9 cellular contexts compared by ENCODE assay signal in genomic region chr13:33722216-33722900, GRCh38.
DNase-seq lines count a peak whose midpoint lies in the region; ATAC-seq and TF ChIP-seq lines count a peak whose summit lies in the region.
"Had no signal": no experiment of that assay in that cellular context is flagged by ENCODE, and none has a peak within 500 bp of the region (broad histone marks: within the 10 kb centered on the region; RNA-seq: fewer than 3 reads in every experiment).

No MANE protein-coding gene starts in this region.

- TF ChIP-seq RAD21 in SK-N-SH (IDR thresholded peaks at IDR 0.05; ENCODE audit: low read length): no peak

- DNase-seq in heart left ventricle (no peak), Right ventricle myocardium inferior (ENCODE audit: missing footprints) (no peak), SK-N-SH (no peak), kidney tubule cell (ENCODE audit: low spot score) (peak; percentile 14), vagina (ENCODE audit: extremely low spot score in 2 of 2) (no peak), kidney glomerular epithelial cell (lab: John Stamatoyannopoulos, UW) (no peak), SK-N-DZ (ENCODE audit: low spot score) (no peak), HPDE6-E6E7 (ENCODE audit: extremely low spot score) (no peak)
- DNase-seq: glutamatergic neuron had no signal

- TF ChIP-seq EP300 in SK-N-SH (IDR thresholded peaks at IDR 0.05; ENCODE audit: borderline replicate concordance in 1 of 2, low read depth in 1 of 2, low read length in 1 of 2): no peak

- H3K36me3 ChIP-seq in heart left ventricle (no peaks in the 10 kb centered on the region), SK-N-SH (replicated peaks in 1 of 2; ENCODE audit: control insufficient read depth in 1 of 2, insufficient read depth in 2 of 2, low read length in 1 of 2) (no peaks in the 10 kb centered on the region), vagina (no peaks in the 10 kb centered on the region)

- peaks cover 22% of the 10 kb centered on the region for H3F3A ChIP-seq in SK-N-SH (replicated peaks; ENCODE audit: insufficient read depth)

- H2AFZ ChIP-seq in SK-N-SH (ENCODE audit: low read depth): peak overlapping the region; percentile 56

- CTCF ChIA-PET in SK-N-SH (lab: Yijun Ruan, JAX): interaction anchor here (0.8 to 3.1 kb wide), 7 partner anchors 11 to 1071 kb away, joined by 3 to 21 read pairs (median 3); no protein-coding TSS in a partner anchor

- WGBS in heart left ventricle, 4 donors: 10 to 22% (median 13%) methylated on average over 3 of the region's 3 CpGs
- WGBS in SK-N-SH (ENCODE audit: low lambda C conversion rate): 31% methylated on average over 3 of the region's 3 CpGs

- peak in 1 of 4 donors; percentile 29 for ATAC-seq in heart left ventricle
- no peak for ATAC-seq in Right ventricle myocardium inferior

- no peak for TF ChIP-seq CTCF in heart left ventricle (IDR thresholded peaks at IDR 0.05)
- TF ChIP-seq CTCF in SK-N-SH (IDR thresholded peaks at IDR 0.05): no peak
- no peak for TF ChIP-seq CTCF in vagina (IDR thresholded peaks at IDR 0.05)

- H3K9ac ChIP-seq in SK-N-SH: peak overlapping the region; percentile 36

- H3K27me3 ChIP-seq in heart left ventricle (no peaks in the 10 kb centered on the region), SK-N-SH (ENCODE audit: insufficient read depth) (no peaks in the 10 kb centered on the region), vagina (no peaks in the 10 kb centered on the region)

- H3K9me2 ChIP-seq in SK-N-SH: no peaks in the 10 kb centered on the region

- H3K27ac ChIP-seq in heart left ventricle (peak overlapping the region; percentile 11 to 83 (median 63)), SK-N-SH (ENCODE audit: low read depth in 2 of 2, low read length in 1 of 2) (peak overlapping the region; percentile 68 to 86), vagina (peak overlapping the region; percentile 72)

- no peaks in the 10 kb centered on the region for H3K79me2 ChIP-seq in SK-N-SH (ENCODE audit: insufficient read depth)

- POLR2A ChIA-PET in SK-N-SH (lab: Yijun Ruan, JAX): no interaction called here

- H3K9me3 ChIP-seq in heart left ventricle (peaks cover 0 to 10% (median 0%) of the 10 kb centered on the region in 12 donors), SK-N-SH (no peaks in the 10 kb centered on the region), vagina (no peaks in the 10 kb centered on the region)

- H4K20me1 ChIP-seq in SK-N-SH (ENCODE audit: insufficient read depth): no peaks in the 10 kb centered on the region

- H3K4me1 ChIP-seq in heart left ventricle: peaks cover 0 to 38% (median 24%) of the 10 kb centered on the region in 12 donors
- peaks cover 5 to 19% of the 10 kb centered on the region in 2 experiments; a peak in 3 of 4 replicates for H3K4me1 ChIP-seq in SK-N-SH (ENCODE audit: control insufficient read depth in 1 of 2, insufficient read depth in 2 of 2, low read depth in 1 of 2, low read length in 1 of 2)
- H3K4me1 ChIP-seq in vagina: peaks cover 19% of the 10 kb centered on the region

- intact Hi-C loops in heart left ventricle (cut with DNase I): loop anchor here (2.0 to 10.0 kb wide), 20 partner anchors 45 to 1138 kb away; partner anchors contain the start of genes PDS5B (in 5 of the 10) and STARD13 (in 1 of the 10)
- intact Hi-C loops in Right ventricle myocardium inferior (cut with DNase I): loop anchor here (2.0 to 10.0 kb wide), 4 partner anchors 45 to 1136 kb away; partner anchors contain the start of gene PDS5B
- intact Hi-C loops in vagina (cut with DNase I): loop anchor here (5.0 to 10.0 kb wide), 3 partner anchors 78 to 1135 kb away; partner anchors contain the start of gene PDS5B

- peak overlapping the region in 1 of 12 donors; percentile 8 for H3K4me3 ChIP-seq in heart left ventricle
- no peak overlapping the region; a peak in 1 of 4 replicates for H3K4me3 ChIP-seq in SK-N-SH (ENCODE audit: low read depth in 2 of 2, low read length in 1 of 2)
- H3K4me3 ChIP-seq in vagina: no peak overlapping the region

- peak overlapping the region; percentile 41; the same call in 1 of the 2 replicates for H3K4me2 ChIP-seq in SK-N-SH

- TF ChIP-seq POLR2A in heart left ventricle (IDR thresholded peaks at IDR 0.05) (no peak), vagina (IDR thresholded peaks at IDR 0.05) (no peak)

TF ChIP-seq in SK-N-SH, 30 proteins besides CTCF, POLR2A, EP300 and RAD21 (continues in another document):
- TF ChIP-seq ZBTB33 (IDR thresholded peaks at IDR 0.05; ENCODE audit: borderline replicate concordance, low read depth) (no peak), GABPA (IDR thresholded peaks at IDR 0.05; ENCODE audit: low read depth) (no peak), ELF1 (IDR thresholded peaks at IDR 0.05) (no peak), MAX (IDR thresholded peaks at IDR 0.05; ENCODE audit: low read depth) (no peak), RFX5 (IDR thresholded peaks at IDR 0.05; ENCODE audit: low read length) (no peak), TEAD4 (IDR thresholded peaks at IDR 0.05; ENCODE audit: borderline replicate concordance, insufficient read depth) (no peak), EZH2phosphoT487 (IDR thresholded peaks at IDR 0.05; ENCODE audit: borderline replicate concordance, low read depth) (no peak), SIN3A (IDR thresholded peaks at IDR 0.05; ENCODE audit: borderline replicate concordance, low read depth, low read length) (no peak), REST (IDR thresholded peaks at IDR 0.05; ENCODE audit: low read depth, low read length) (no peak), SMC3 (IDR thresholded peaks at IDR 0.05; ENCODE audit: low read depth, low read length) (no peak), YY1 (IDR thresholded peaks at IDR 0.05; ENCODE audit: low read depth) (no peak), USF1 (IDR thresholded peaks at IDR 0.05; ENCODE audit: borderline replicate concordance, low read depth) (no peak), IRF3 (IDR thresholded peaks at IDR 0.05; ENCODE audit: low read depth, low read length) (no peak)
